ENCODE assay signal across 18 cellular contexts in genomic region chr3:138818175-138818574, GRCh38. TPM values are rescaled to one million over a fixed set of nuclear protein-coding genes. Genes with fewer than 3 reads are reported as not detected.
DNase-seq lines count a peak whose midpoint lies in the region; ATAC-seq and TF ChIP-seq lines count a peak whose summit lies in the region.
"Had no signal": no experiment of that assay in that cellular context is flagged by ENCODE, and none has a peak within 500 bp of the region (broad histone marks: within the 10 kb centered on the region; RNA-seq: fewer than 3 reads in every experiment).

No MANE protein-coding gene starts in this region.

- TF ChIP-seq CTCF in WTC11 (IDR thresholded peaks at IDR 0.05), result no peak
- TF ChIP-seq CTCF in left lung (IDR thresholded peaks at IDR 0.05), result no peak

- H3K27ac Mint-ChIP-seq in activated naive CD4-positive, alpha-beta T cell treated with anti-CD3 and anti-CD28 coated beads, Interleukin-2, amount 50 U/mL, for 24 hours, result peak overlapping the region; percentile 85
- peak overlapping the region; percentile 80 for H3K27ac Mint-ChIP-seq in WTC11
- H3K27ac Mint-ChIP-seq in stimulated activated memory B cell treated with anti-CD40 and anti-IgM and Interleukin-4, amounts not matched to agents 10 μg/mL and 1 μg/mL and 100 μg/mL, for 72 hours, result peak overlapping the region; percentile 13
- H3K27ac Mint-ChIP-seq: stimulated activated naive B cell treated with anti-CD40 and anti-IgM and Interleukin-4, amounts not matched to agents 10 μg/mL and 1 μg/mL and 100 μg/mL, for 72 hours had no signal

- intact Hi-C loops in left lung (cut with DNase I), result no loop called here

- no peak for DNase-seq in activated naive CD4-positive, alpha-beta T cell treated with anti-CD3 and anti-CD28 coated beads, Interleukin-2, amount 50 U/mL, for 16 hours
- DNase-seq in WTC11 (ENCODE audit: low spot score), result no peak
- no peak for DNase-seq in left lung
- no peak for DNase-seq in NCI-H226
- no peak for DNase-seq in T1000 (lab: John Stamatoyannopoulos, UW)
- DNase-seq: activated T-cell treated with anti-CD3 and anti-CD28 coated beads, Interleukin-2, amount 50 U/mL, for 1 hour; dorsolateral prefrontal cortex; hippocampal formation; left ventricle myocardium superior; NCI-H1105 treated with DMSO at 0.1 percent for 48 hours; NCI-H2227 treated with DMSO at 0.1 percent for 48 hours; Peyer's patch; stimulated activated naive B cell treated with anti-CD40 and anti-IgM and Interleukin-4, amounts not matched to agents 10 μg/mL and 1 μg/mL and 100 μg/mL, for 72 hours; uterus had no signal

- H3K27me3 ChIP-seq in left lung, result no peaks in the 10 kb centered on the region
- H3K27me3 ChIP-seq: dorsolateral prefrontal cortex, Peyer's patch, uterus had no signal

- no peak overlapping the region for H3K4me3 ChIP-seq in left lung
- H3K4me3 ChIP-seq: dorsolateral prefrontal cortex, Peyer's patch, uterus had no signal

- H3K27me3 Mint-ChIP-seq in activated naive CD4-positive, alpha-beta T cell treated with anti-CD3 and anti-CD28 coated beads, Interleukin-2, amount 50 U/mL, for 24 hours, result no peaks in the 10 kb centered on the region
- no peaks in the 10 kb centered on the region for H3K27me3 Mint-ChIP-seq in WTC11 (ENCODE audit: low read depth)
- no peaks in the 10 kb centered on the region for H3K27me3 Mint-ChIP-seq in stimulated activated memory B cell treated with anti-CD40 and anti-IgM and Interleukin-4, amounts not matched to agents 10 μg/mL and 1 μg/mL and 100 μg/mL, for 72 hours
- H3K27me3 Mint-ChIP-seq: stimulated activated naive B cell treated with anti-CD40 and anti-IgM and Interleukin-4, amounts not matched to agents 10 μg/mL and 1 μg/mL and 100 μg/mL, for 72 hours had no signal

- ATAC-seq in WTC11 (no peak), left lung (peak; percentile 14), GM18517 (IDR thresholded peaks at IDR 0.05; ENCODE audit: unreplicated experiment) (no peak)
- no peak for ATAC-seq in stimulated activated memory B cell treated with anti-CD40 and anti-IgM and Interleukin-4, amounts not matched to agents 10 μg/mL and 1 μg/mL and 100 μg/mL, for 72 hours
- ATAC-seq: left ventricle myocardium superior; stimulated activated naive B cell treated with anti-CD40 and anti-IgM and Interleukin-4, amounts not matched to agents 10 μg/mL and 1 μg/mL and 100 μg/mL, for 72 hours had no signal

- POLR2A ChIA-PET in WTC11 (lab: Charles Lee), result no interaction called here

- peaks cover 48% of the 10 kb centered on the region for H3K4me1 Mint-ChIP-seq in activated naive CD4-positive, alpha-beta T cell treated with anti-CD3 and anti-CD28 coated beads, Interleukin-2, amount 50 U/mL, for 24 hours
- H3K4me1 Mint-ChIP-seq in WTC11, result peaks cover 5% of the 10 kb centered on the region
- peaks cover 31% of the 10 kb centered on the region for H3K4me1 Mint-ChIP-seq in stimulated activated memory B cell treated with anti-CD40 and anti-IgM and Interleukin-4, amounts not matched to agents 10 μg/mL and 1 μg/mL and 100 μg/mL, for 72 hours

- CTCF ChIA-PET in WTC11 (lab: Charles Lee), result interaction anchor here (0.6 to 2.0 kb wide), 5 partner anchors 9 to 339 kb away, joined by 3 to 11 read pairs (median 4); no protein-coding TSS in a partner anchor

- H3K36me3 ChIP-seq in left lung, result no peaks in the 10 kb centered on the region
- H3K36me3 ChIP-seq: Peyer's patch, uterus had no signal

- no peak overlapping the region for H3K4me3 Mint-ChIP-seq in activated naive CD4-positive, alpha-beta T cell treated with anti-CD3 and anti-CD28 coated beads, Interleukin-2, amount 50 U/mL, for 24 hours
- H3K4me3 Mint-ChIP-seq in WTC11, result no peak overlapping the region
- no peak overlapping the region for H3K4me3 Mint-ChIP-seq in stimulated activated memory B cell treated with anti-CD40 and anti-IgM and Interleukin-4, amounts not matched to agents 10 μg/mL and 1 μg/mL and 100 μg/mL, for 72 hours
- H3K4me3 Mint-ChIP-seq: neural crest cell; stimulated activated naive B cell treated with anti-CD40 and anti-IgM and Interleukin-4, amounts not matched to agents 10 μg/mL and 1 μg/mL and 100 μg/mL, for 72 hours had no signal

- no peaks in the 10 kb centered on the region for H3K9me3 ChIP-seq in left lung
- H3K9me3 ChIP-seq: Peyer's patch, uterus had no signal

- no peaks in the 10 kb centered on the region for H3K9me3 Mint-ChIP-seq in activated naive CD4-positive, alpha-beta T cell treated with anti-CD3 and anti-CD28 coated beads, Interleukin-2, amount 50 U/mL, for 24 hours
- no peaks in the 10 kb centered on the region for H3K9me3 Mint-ChIP-seq in WTC11
- no peaks in the 10 kb centered on the region for H3K9me3 Mint-ChIP-seq in stimulated activated memory B cell treated with anti-CD40 and anti-IgM and Interleukin-4, amounts not matched to agents 10 μg/mL and 1 μg/mL and 100 μg/mL, for 72 hours
- H3K9me3 Mint-ChIP-seq: stimulated activated naive B cell treated with anti-CD40 and anti-IgM and Interleukin-4, amounts not matched to agents 10 μg/mL and 1 μg/mL and 100 μg/mL, for 72 hours had no signal

- peaks cover 2% of the 10 kb centered on the region for H3K36me3 Mint-ChIP-seq in activated naive CD4-positive, alpha-beta T cell treated with anti-CD3 and anti-CD28 coated beads, Interleukin-2, amount 50 U/mL, for 24 hours
- H3K36me3 Mint-ChIP-seq in WTC11, result peaks cover 2% of the 10 kb centered on the region; the same call in 1 of the 2 replicates
- H3K36me3 Mint-ChIP-seq in stimulated activated memory B cell treated with anti-CD40 and anti-IgM and Interleukin-4, amounts not matched to agents 10 μg/mL and 1 μg/mL and 100 μg/mL, for 72 hours, result peaks cover 6% of the 10 kb centered on the region

- H3K27ac ChIP-seq in left lung, result peak overlapping the region in 1 of 2 donors; percentile 81
- H3K27ac ChIP-seq: Peyer's patch, uterus had no signal

- peaks cover 0 to 17% of the 10 kb centered on the region in 2 donors for H3K4me1 ChIP-seq in left lung
- H3K4me1 ChIP-seq: uterus had no signal

TF ChIP-seq in WTC11, 78 proteins besides CTCF, POLR2A, EP300 and RAD21 (continues in another document):
- no peak for TF ChIP-seq ESRRA (CRISPR knock-in tag; IDR thresholded peaks at IDR 0.05; ENCODE audit: borderline replicate concordance)
- no peak for TF ChIP-seq ZNF425 (CRISPR knock-in tag; conservative IDR thresholded peaks at IDR 0.05)
- no peak for TF ChIP-seq SOX15 (CRISPR knock-in tag; IDR thresholded peaks at IDR 0.05)
- no peak for TF ChIP-seq ZNF263 (CRISPR knock-in tag; IDR thresholded peaks at IDR 0.05; ENCODE audit: low read depth)
- TF ChIP-seq ZNF396 (CRISPR knock-in tag; IDR thresholded peaks at IDR 0.05; ENCODE audit: borderline replicate concordance), result no peak
- no peak for TF ChIP-seq SP1 (CRISPR knock-in tag; conservative IDR thresholded peaks at IDR 0.05)
- TF ChIP-seq CBFB (CRISPR knock-in tag; IDR thresholded peaks at IDR 0.05; ENCODE audit: low read depth), result no peak
- TF ChIP-seq ZBTB43 (CRISPR knock-in tag; IDR thresholded peaks at IDR 0.05), result no peak
- TF ChIP-seq ERG (CRISPR knock-in tag; IDR thresholded peaks at IDR 0.05), result no peak
- TF ChIP-seq RELA (CRISPR knock-in tag; IDR thresholded peaks at IDR 0.05; ENCODE audit: borderline replicate concordance), result no peak

RNA-seq across cellular contexts. Expression of gene PIK3CB, which starts 16.6 kb away (rescaled TPM):
- total RNA-seq in WTC11 (2021) (36.0 to 40.0 TPM (median 38.5 TPM) in 3 replicates), left lung (10 to 100 TPM; 31.7 to 39.6 TPM)

Comparison
In these comparisons a context has a peak if more than half of its experiments do, and no peak if none do; other contexts are left out.
1. H3K27ac Mint-ChIP-seq: peak in every context shown above with its lines; median percentile 85 in activated naive CD4-positive, alpha-beta T cell treated with anti-CD3 and anti-CD28 coated beads, Interleukin-2, amount 50 U/mL, for 24 hours; 80 in WTC11; 13 in stimulated activated memory B cell treated with anti-CD40 and anti-IgM and Interleukin-4, amounts not matched to agents 10 μg/mL and 1 μg/mL and 100 μg/mL, for 72 hours.